In the genomic region with DNA sequence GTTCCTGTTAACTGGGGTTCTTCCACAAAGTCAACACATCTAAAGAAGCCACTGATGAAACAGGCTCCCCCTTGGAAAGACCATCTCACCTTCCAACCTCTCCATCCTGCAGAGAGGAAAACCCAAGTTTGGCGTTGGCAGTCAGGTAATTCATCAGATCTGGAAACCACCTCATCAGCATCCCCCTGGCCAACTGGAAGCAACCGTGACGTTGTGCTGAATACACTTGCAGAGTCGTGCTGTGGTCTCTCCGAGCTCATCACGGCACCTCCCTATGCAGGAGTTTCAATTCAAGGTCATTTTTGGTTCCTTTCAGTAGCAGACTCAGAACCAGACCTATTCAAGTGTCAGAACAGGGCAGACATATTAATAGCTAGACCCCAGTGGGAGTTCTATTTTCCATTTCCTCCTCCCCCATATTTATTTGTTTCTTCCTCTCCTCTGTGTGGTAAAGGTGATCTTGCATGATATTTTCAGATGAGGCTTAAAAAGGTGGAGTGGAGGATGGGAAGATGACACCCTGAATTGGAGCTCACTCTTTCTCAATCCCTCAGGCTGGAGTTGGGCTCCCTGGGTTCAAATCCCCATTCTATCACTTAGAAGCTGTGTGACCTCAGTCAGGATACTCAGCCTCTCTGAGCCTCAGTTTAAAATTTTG, we compare ENCODE assay signal across 11 cellular contexts.
DNase-seq lines count a peak whose midpoint lies in the region; ATAC-seq, FAIRE-seq and TF ChIP-seq lines count a peak whose summit lies in the region.
"Had no signal": no experiment of that assay in that cellular context is flagged by ENCODE, and none has a peak within 500 bp of the region (broad histone marks: within the 10 kb centered on the region; RNA-seq: fewer than 3 reads in every experiment).

No MANE protein-coding gene starts in this region.

- 73 to 87% (median 81%) methylated on average over 6 of the region's 6 CpGs for WGBS in small intestine, 3 donors

- no peak for FAIRE-seq in small intestine (lab: Jason Lieb, UNC)

- H3K4me1 ChIP-seq in BLaER1 (peaks cover 53% of the 10 kb centered on the region), small intestine (ENCODE audit: control insufficient read depth in 2 of 2, insufficient read depth in 1 of 2, low read depth in 1 of 2, low read length in 1 of 2) (no peaks in the 10 kb centered on the region), uterus (no peaks in the 10 kb centered on the region)

- no peak for DNase-seq in small intestine
- no peak for DNase-seq in NCI-H69 (lab: John Stamatoyannopoulos, UW)
- no peak for DNase-seq in amygdala (lab: John Stamatoyannopoulos, UW)
- DNase-seq in uterus: no peak
- DNase-seq: anterior cingulate cortex, C1 segment of cervical spinal cord had no signal

- ATAC-seq in GM18867 (IDR thresholded peaks at IDR 0.05; ENCODE audit: unreplicated experiment) (peak; percentile 83), GM21723 (IDR thresholded peaks at IDR 0.05; ENCODE audit: unreplicated experiment) (peak; percentile 77), HG03354 (IDR thresholded peaks at IDR 0.05; ENCODE audit: poor library complexity, severe bottlenecking, unreplicated experiment) (peak; percentile 86)
- ATAC-seq: esophagus mucosa had no signal

- TF ChIP-seq POLR2A in uterus (IDR thresholded peaks at IDR 0.05): no peak

- H3K27me3 ChIP-seq in BLaER1 (no peaks in the 10 kb centered on the region), small intestine (ENCODE audit: control insufficient read depth in 2 of 2, insufficient read depth in 2 of 2, low read length in 2 of 2) (no peaks in the 10 kb centered on the region), uterus (no peaks in the 10 kb centered on the region)

- H3K4me2 ChIP-seq in BLaER1: peak overlapping the region; percentile 33

- H3K27ac ChIP-seq in BLaER1 (no peak overlapping the region), small intestine (ENCODE audit: low read depth in 1 of 2, low read length in 1 of 2) (no peak overlapping the region), uterus (no peak overlapping the region)

- intact Hi-C loops in uterus (cut with DNase I; ENCODE audit: low total_unique reads): no loop called here

- H3K9me3 ChIP-seq in BLaER1 (peaks cover 78% of the 10 kb centered on the region), small intestine (ENCODE audit: control insufficient read depth, low read depth) (no peaks in the 10 kb centered on the region), uterus (no peaks in the 10 kb centered on the region)

- peak overlapping the region; percentile 10; the same call in 1 of the 2 replicates for H3K4me3 ChIP-seq in BLaER1
- no peak overlapping the region for H3K4me3 ChIP-seq in small intestine (ENCODE audit: low read depth in 1 of 2, low read length in 2 of 2)
- no peak overlapping the region for H3K4me3 ChIP-seq in uterus

- no peaks in the 10 kb centered on the region for H4K20me1 ChIP-seq in BLaER1

- H3K9ac ChIP-seq in BLaER1: no peak overlapping the region

- H3K36me3 ChIP-seq in BLaER1: peaks cover 8% of the 10 kb centered on the region; the same call in 1 of the 2 replicates
- H3K36me3 ChIP-seq in small intestine (ENCODE audit: control insufficient read depth in 2 of 2, insufficient read depth in 2 of 2, low read length in 2 of 2): no peaks in the 10 kb centered on the region
- no peaks in the 10 kb centered on the region for H3K36me3 ChIP-seq in uterus

- no peak for TF ChIP-seq CTCF in uterus (IDR thresholded peaks at IDR 0.05)
